Comparison of ENCODE assay signal across 19 cellular contexts in genomic region chr2:126782648-126783047, GRCh38.
DNase-seq lines count a peak whose midpoint lies in the region; ATAC-seq and TF ChIP-seq lines count a peak whose summit lies in the region.
"Had no signal": no experiment of that assay in that cellular context is flagged by ENCODE, and none has a peak within 500 bp of the region (broad histone marks: within the 10 kb centered on the region; RNA-seq: fewer than 3 reads in every experiment).

No MANE protein-coding gene starts in this region.

- no peaks in the 10 kb centered on the region for H3K36me3 Mint-ChIP-seq in natural killer cell treated with Interleukin-12 subunit alpha and Interleukin-12 subunit beta and Interleukin-15 and Interleukin-18, amount 100 ng/mL, for 72 hours
- H3K36me3 Mint-ChIP-seq in natural killer cell, result no peaks in the 10 kb centered on the region
- H3K36me3 Mint-ChIP-seq in MCF 10A (ENCODE audit: insufficient read depth, unreplicated experiment), result no peaks in the 10 kb centered on the region
- H3K36me3 Mint-ChIP-seq: CD8-positive, alpha-beta T cell had no signal

- intact Hi-C loops in natural killer cell (cut with micrococcal nuclease), result no loop called here
- intact Hi-C loops in spleen (cut with DNase I; ENCODE audit: low total_unique reads), result no loop called here
- intact Hi-C loops in head of caudate nucleus (cut with DNase I), result no loop called here
- intact Hi-C loops in MCF 10A (cut with micrococcal nuclease), result no loop called here

- no TSS peak for BruUV-seq in MCF 10A (replicated peaks; lab: Mats Ljungman, UMichigan)

- CTCF ChIA-PET in MCF 10A (lab: Yijun Ruan, JAX), result interaction anchor here (0.6 kb wide), 2 partner anchors 39 to 291 kb away, joined by 3 to 4 read pairs; no protein-coding TSS in a partner anchor

- TF ChIP-seq POLR2A in spleen (IDR thresholded peaks at IDR 0.05), result no peak

- H3K4me3 Mint-ChIP-seq in natural killer cell treated with Interleukin-12 subunit alpha and Interleukin-12 subunit beta and Interleukin-15 and Interleukin-18, amount 100 ng/mL, for 72 hours, result no peak overlapping the region
- no peak overlapping the region for H3K4me3 Mint-ChIP-seq in natural killer cell
- H3K4me3 Mint-ChIP-seq in MCF 10A (ENCODE audit: unreplicated experiment), result no peak overlapping the region
- H3K4me3 Mint-ChIP-seq: B cell; CD4-positive, alpha-beta T cell; CD8-positive, alpha-beta T cell had no signal

- peak; percentile 50 for DNase-seq in activated effector memory CD4-positive, alpha-beta T cell treated with anti-CD3 and anti-CD28 coated beads, Interleukin-2, amount 50 U/mL, for 16 hours
- DNase-seq in activated effector memory CD4-positive, alpha-beta T cell treated with Interleukin-2 at 50 U/mL for 16 hours, result no peak
- peak; percentile 47 for DNase-seq in natural killer cell treated with Interleukin-12 subunit alpha and Interleukin-12 subunit beta and Interleukin-15 and Interleukin-18, amount 100 ng/mL, for 72 hours (ENCODE audit: low spot score)
- no peak for DNase-seq in natural killer cell
- DNase-seq in spleen, result peak; percentile 40
- DNase-seq in head of caudate nucleus, result no peak
- no peak for DNase-seq in MCF 10A (ENCODE audit: unreplicated experiment)
- DNase-seq: AML-193; Caco-2; Calu3; CD8-positive, alpha-beta T cell; DMS79 treated with DMSO at 0.1 percent for 48 hours; GF-D8 had no signal

- H3K27ac ChIP-seq in spleen, result no peak overlapping the region
- H3K27ac ChIP-seq: 22Rv1; A549; BLaER1 treated with 17β-estradiol and CSF1 and Interleukin-3, amounts not matched to agents 10 nM and 100 nM; C4-2B had no signal

- H3K4me1 Mint-ChIP-seq in natural killer cell treated with Interleukin-12 subunit alpha and Interleukin-12 subunit beta and Interleukin-15 and Interleukin-18, amount 100 ng/mL, for 72 hours (ENCODE audit: low read depth in 2 of 2), result no peaks in the 10 kb centered on the region
- H3K4me1 Mint-ChIP-seq in natural killer cell, result peaks cover 0 to under 1% of the 10 kb centered on the region in 2 donors
- H3K4me1 Mint-ChIP-seq in MCF 10A (ENCODE audit: insufficient read depth, unreplicated experiment), result peaks cover under 1% of the 10 kb centered on the region

- H3K4me3 ChIP-seq in spleen, result no peak overlapping the region
- H3K4me3 ChIP-seq: A549; BLaER1 treated with 17β-estradiol and CSF1 and Interleukin-3, amounts not matched to agents 10 nM and 100 nM had no signal

- peaks cover 0 to 34% (median 0%) of the 10 kb centered on the region in 7 donors for H3K27me3 ChIP-seq in spleen (replicated peaks in 1 of 7)
- H3K27me3 ChIP-seq: BLaER1 treated with 17β-estradiol and CSF1 and Interleukin-3, amounts not matched to agents 10 nM and 100 nM had no signal

- WGBS in spleen, 5 donors, result 75 to 90% (median 79%) methylated on average over 3 to 4 of the region's 4 CpGs

- POLR2A ChIA-PET in MCF 10A (lab: Yijun Ruan, JAX), result no interaction called here

- H3K9me3 Mint-ChIP-seq in natural killer cell treated with Interleukin-12 subunit alpha and Interleukin-12 subunit beta and Interleukin-15 and Interleukin-18, amount 100 ng/mL, for 72 hours, result no peaks in the 10 kb centered on the region
- H3K9me3 Mint-ChIP-seq in natural killer cell (no peaks in the 10 kb centered on the region), MCF 10A (ENCODE audit: unreplicated experiment) (no peaks in the 10 kb centered on the region)
- H3K9me3 Mint-ChIP-seq: CD4-positive, alpha-beta T cell; CD8-positive, alpha-beta T cell had no signal

- peaks cover 0 to 1% (median under 1%) of the 10 kb centered on the region in 6 donors for H3K4me1 ChIP-seq in spleen
- H3K4me1 ChIP-seq: A549; BLaER1 treated with 17β-estradiol and CSF1 and Interleukin-3, amounts not matched to agents 10 nM and 100 nM; Caco-2 had no signal

- H3K9me3 ChIP-seq in spleen, result no peaks in the 10 kb centered on the region
- H3K9me3 ChIP-seq: A549; BLaER1 treated with 17β-estradiol and CSF1 and Interleukin-3, amounts not matched to agents 10 nM and 100 nM; Caco-2 had no signal

- no peak overlapping the region for H3K27ac Mint-ChIP-seq in natural killer cell treated with Interleukin-12 subunit alpha and Interleukin-12 subunit beta and Interleukin-15 and Interleukin-18, amount 100 ng/mL, for 72 hours
- H3K27ac Mint-ChIP-seq in natural killer cell (no peak overlapping the region), MCF 10A (ENCODE audit: low read depth, unreplicated experiment) (no peak overlapping the region)
- H3K27ac Mint-ChIP-seq: B cell; CD4-positive, alpha-beta T cell; CD8-positive, alpha-beta T cell had no signal

- no peak for TF ChIP-seq CTCF in natural killer cell (IDR thresholded peaks at IDR 0.05)
- no peak for TF ChIP-seq CTCF in spleen (IDR thresholded peaks at IDR 0.05 in 8 of 11, conservative IDR thresholded peaks at IDR 0.05 in 3 of 11)
- TF ChIP-seq CTCF in MCF 10A (IDR thresholded peaks at IDR 0.05; ENCODE audit: unreplicated experiment), result no peak

- peaks cover 13 to 14% of the 10 kb centered on the region in 2 donors for H3K27me3 Mint-ChIP-seq in natural killer cell treated with Interleukin-12 subunit alpha and Interleukin-12 subunit beta and Interleukin-15 and Interleukin-18, amount 100 ng/mL, for 72 hours
- peaks cover under 1 to 17% of the 10 kb centered on the region in 2 donors for H3K27me3 Mint-ChIP-seq in natural killer cell (ENCODE audit: low read depth in 2 of 2)
- H3K27me3 Mint-ChIP-seq in MCF 10A (ENCODE audit: insufficient read depth, unreplicated experiment), result peaks cover 43% of the 10 kb centered on the region

- H3K36me3 ChIP-seq in spleen, result no peaks in the 10 kb centered on the region
- H3K36me3 ChIP-seq: BLaER1 treated with 17β-estradiol and CSF1 and Interleukin-3, amounts not matched to agents 10 nM and 100 nM had no signal

- no peak for ATAC-seq in natural killer cell treated with Interleukin-12 subunit alpha and Interleukin-12 subunit beta and Interleukin-15 and Interleukin-18, amount 100 ng/mL, for 72 hours
- no peak for ATAC-seq in natural killer cell
- ATAC-seq: A549; CD8-positive, alpha-beta T cell had no signal

Comparison
In these comparisons a context has a peak if more than half of its experiments do, and no peak if none do; other contexts are left out.
1. DNase-seq: peak in activated effector memory CD4-positive, alpha-beta T cell treated with anti-CD3 and anti-CD28 coated beads, Interleukin-2, amount 50 U/mL, for 16 hours (single experiment), natural killer cell treated with Interleukin-12 subunit alpha and Interleukin-12 subunit beta and Interleukin-15 and Interleukin-18, amount 100 ng/mL, for 72 hours (single experiment) and spleen (single experiment); none in activated effector memory CD4-positive, alpha-beta T cell treated with Interleukin-2 at 50 U/mL for 16 hours (single experiment), natural killer cell (single experiment), head of caudate nucleus (0 of 42) and MCF 10A (single experiment).